In the genomic region with DNA sequence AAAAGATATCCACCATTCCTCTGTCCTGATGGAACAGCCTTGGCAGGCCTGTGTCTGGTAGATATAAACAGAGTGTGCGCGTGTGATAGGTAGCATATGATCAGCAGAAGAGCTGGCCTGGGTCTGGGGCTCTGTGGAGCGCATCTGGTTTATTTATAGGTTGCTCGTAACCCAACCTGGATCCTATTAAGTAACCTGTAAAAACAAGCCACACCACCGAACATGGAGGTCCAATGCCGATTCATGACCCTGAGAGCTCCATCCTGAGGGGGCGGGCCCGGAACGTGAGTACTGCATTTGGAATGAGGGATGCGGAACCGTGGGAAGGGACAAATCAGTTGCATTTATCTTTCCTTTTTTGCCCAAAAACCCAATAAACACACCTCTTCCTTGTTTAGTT, we compare ENCODE assay signal across 22 cellular contexts. TPM values are rescaled to one million over a fixed set of nuclear protein-coding genes. Genes with fewer than 3 reads are reported as not detected.
"Had no signal": no experiment of that assay in that cellular context is flagged by ENCODE, and none has a peak within 500 bp of the region (broad histone marks: within the 10 kb centered on the region; RNA-seq: fewer than 3 reads in every experiment).

No MANE protein-coding gene starts in this region.

- H3K4me1 Mint-ChIP-seq: activated CD4-positive, alpha-beta T cell treated with anti-CD3 and anti-CD28 coated beads, Interleukin-2, amount 10 ng/mL, durations not matched to agents 7 days and 5 days; endodermal cell had no signal

- H3K9me3 ChIP-seq: right atrium auricular region, tibial nerve, uterus had no signal

- H3K27ac Mint-ChIP-seq: activated B cell treated with CpG ODN at 0.5 μM for 24 hours; activated CD4-positive, alpha-beta T cell treated with anti-CD3 and anti-CD28 coated beads, Interleukin-2, amount 10 ng/mL, durations not matched to agents 7 days and 5 days; activated naive CD8-positive, alpha-beta T cell treated with anti-CD3 and anti-CD28 coated beads, Interleukin-2, amount 10 ng/mL, durations not matched to agents 7 days and 5 days; endodermal cell; naive thymus-derived CD4-positive, alpha-beta T cell had no signal

- ATAC-seq: left lung; naive thymus-derived CD4-positive, alpha-beta T cell had no signal

- H3K4me2 ChIP-seq: smooth muscle cell had no signal

- H3K4me1 ChIP-seq: ascending aorta, left lung, tibial nerve, uterus had no signal

- DNase-seq: activated B cell treated with CpG ODN at 0.5 μM for 24 hours; activated CD4-positive, alpha-beta T cell treated with anti-CD3 and anti-CD28 coated beads, Interleukin-2, amount 10 ng/mL, durations not matched to agents 7 days and 5 days; activated naive CD4-positive, alpha-beta T cell; activated naive CD8-positive, alpha-beta T cell treated with anti-CD3 and anti-CD28 coated beads, Interleukin-2, amount 10 ng/mL, durations not matched to agents 7 days and 5 days; dorsolateral prefrontal cortex; endodermal cell; erythroblast; left lung; mammary epithelial cell; naive thymus-derived CD4-positive, alpha-beta T cell; stimulated activated CD4-positive, alpha-beta T cell treated with anti-CD3 and anti-CD28 coated beads, Interleukin-4, amount 100 ng/mL, for 4 hours; stimulated activated CD8-positive, alpha-beta memory T cell treated with anti-CD3 and anti-CD28 coated beads, Interleukin-4, amount 100 ng/mL, for 48 hours; stimulated activated naive CD4-positive, alpha-beta T cell treated with Interleukin-2 at 50 U/mL for 16 hours; substantia nigra; T-helper 2 cell; uterus had no signal

- H3K27ac ChIP-seq: ascending aorta, cardiac muscle cell, left lung, right atrium auricular region, tibial nerve, uterus had no signal

- H3K4me3 ChIP-seq: ascending aorta, cardiac muscle cell, dorsolateral prefrontal cortex, left lung, right atrium auricular region, smooth muscle cell, tibial nerve, uterus had no signal

- H3K4me3 Mint-ChIP-seq: activated B cell treated with CpG ODN at 0.5 μM for 24 hours; activated CD4-positive, alpha-beta T cell treated with anti-CD3 and anti-CD28 coated beads, Interleukin-2, amount 10 ng/mL, durations not matched to agents 7 days and 5 days; activated naive CD8-positive, alpha-beta T cell treated with anti-CD3 and anti-CD28 coated beads, Interleukin-2, amount 10 ng/mL, durations not matched to agents 7 days and 5 days; endodermal cell; naive thymus-derived CD4-positive, alpha-beta T cell had no signal

- H3K27me3 ChIP-seq: ascending aorta, cardiac muscle cell, dorsolateral prefrontal cortex, left lung, right atrium auricular region, tibial nerve, uterus had no signal

- H3K36me3 ChIP-seq: ascending aorta, cardiac muscle cell, left lung, right atrium auricular region, tibial nerve, uterus had no signal

RNA-seq across cellular contexts. Expression of a gene that starts 31.9 kb away (rescaled TPM):
- total RNA-seq: activated B cell treated with CpG ODN at 0.5 μM for 24 hours; activated CD4-positive, alpha-beta T cell treated with anti-CD3 and anti-CD28 coated beads, Interleukin-2, amount 10 ng/mL, durations not matched to agents 7 days and 5 days; activated naive CD8-positive, alpha-beta T cell treated with anti-CD3 and anti-CD28 coated beads, Interleukin-2, amount 10 ng/mL, durations not matched to agents 7 days and 5 days; ascending aorta; cardiac muscle cell; endodermal cell; left lung; mammary epithelial cell; mononuclear cell; naive thymus-derived CD4-positive, alpha-beta T cell; smooth muscle cell; uterus had no signal
- polyA plus RNA-seq: cardiac muscle cell; mammary epithelial cell; naive thymus-derived CD4-positive, alpha-beta T cell; smooth muscle cell had no signal

RNA-seq across cellular contexts. Expression of a gene that starts 37.5 kb away (rescaled TPM):
- total RNA-seq: cardiac muscle cell, endodermal cell had no signal
